15 cellular contexts compared by ENCODE assay signal in genomic region chr6:108702106-108702851, GRCh38.
DNase-seq lines count a peak whose midpoint lies in the region; ATAC-seq and TF ChIP-seq lines count a peak whose summit lies in the region.
"Had no signal": no experiment of that assay in that cellular context is flagged by ENCODE, and none has a peak within 500 bp of the region (broad histone marks: within the 10 kb centered on the region; RNA-seq: fewer than 3 reads in every experiment).

No MANE protein-coding gene starts in this region.

- H3K27ac Mint-ChIP-seq in activated T-cell treated with anti-CD3 and anti-CD28 coated beads, Interleukin-2, amount 50 U/mL, for 72 hours, result peak overlapping the region; percentile 43
- H3K27ac Mint-ChIP-seq in activated T-cell treated with anti-CD3 and anti-CD28 coated beads, Interleukin-2, amount 50 U/mL, for 24 hours, result no peak overlapping the region
- H3K27ac Mint-ChIP-seq: CD14-positive monocyte; CD4-positive, alpha-beta memory T cell; H9 had no signal

- no peak overlapping the region for H3K4me3 Mint-ChIP-seq in activated T-cell treated with anti-CD3 and anti-CD28 coated beads, Interleukin-2, amount 50 U/mL, for 72 hours
- H3K4me3 Mint-ChIP-seq in activated T-cell treated with anti-CD3 and anti-CD28 coated beads, Interleukin-2, amount 50 U/mL, for 24 hours, result no peak overlapping the region
- H3K4me3 Mint-ChIP-seq: CD14-positive monocyte; CD4-positive, alpha-beta memory T cell; H9 had no signal

- no peaks in the 10 kb centered on the region for H3K4me1 Mint-ChIP-seq in activated T-cell treated with anti-CD3 and anti-CD28 coated beads, Interleukin-2, amount 50 U/mL, for 72 hours (ENCODE audit: low read depth)
- H3K4me1 Mint-ChIP-seq in activated T-cell treated with anti-CD3 and anti-CD28 coated beads, Interleukin-2, amount 50 U/mL, for 24 hours (ENCODE audit: low read depth), result no peaks in the 10 kb centered on the region

- H3K4me1 ChIP-seq in HEK293 (ENCODE audit: control insufficient read depth, insufficient read depth, low read length) (no peaks in the 10 kb centered on the region), tibial artery (peaks cover 0 to 53% (median 36%) of the 10 kb centered on the region in 4 donors)
- H3K4me1 ChIP-seq: BLaER1 had no signal

- CTCF ChIA-PET in HEK293 (lab: Yijun Ruan, JAX), result interaction anchor here (0.7 to 1.8 kb wide), 4 partner anchors 12 to 358 kb away, joined by 3 to 5 read pairs (median 4); no protein-coding TSS in a partner anchor

- H3K36me3 ChIP-seq in HEK293 (ENCODE audit: control insufficient read depth in 2 of 2, insufficient read depth in 1 of 2, low read length in 2 of 2) (no peaks in the 10 kb centered on the region), tibial artery (no peaks in the 10 kb centered on the region)
- H3K36me3 ChIP-seq: BLaER1 had no signal

- H3K9me3 ChIP-seq in HEK293 (ENCODE audit: control insufficient read depth, insufficient read depth, low read depth, low read length) (no peaks in the 10 kb centered on the region), tibial artery (peaks cover 0 to 11% (median 4%) of the 10 kb centered on the region in 3 donors)

- DNase-seq in activated T-cell treated with anti-CD3 and anti-CD28 coated beads, Interleukin-2, amount 50 U/mL, for 72 hours, result no peak
- DNase-seq in activated T-cell treated with anti-CD3 and anti-CD28 coated beads, Interleukin-2, amount 50 U/mL, for 24 hours, result no peak
- peak; percentile 8 for DNase-seq in fibroblast of the aortic adventitia (ENCODE audit: low read depth)
- DNase-seq in tibial artery, result no peak
- no peak for DNase-seq in DMS79 treated with DMSO at 0.1 percent for 48 hours (lab: John Stamatoyannopoulos, UW)
- DNase-seq: 8988T; CD4-positive, alpha-beta memory T cell; DMS153; DMS79; GF-D8; H9 had no signal

- POLR2A ChIA-PET in HEK293 (lab: Yijun Ruan, JAX), result no interaction called here

- TF ChIP-seq CTCF in HEK293 (tag by site-specific recombination; IDR thresholded peaks at IDR 0.05), result no peak
- no peak for TF ChIP-seq CTCF in fibroblast of the aortic adventitia (IDR thresholded peaks at IDR 0.05; ENCODE audit: insufficient read depth, low read length)
- no peak for TF ChIP-seq CTCF in tibial artery (IDR thresholded peaks at IDR 0.05)

- H3K27ac ChIP-seq in HEK293 (ENCODE audit: extremely low read depth, low read depth, low read length), result no peak overlapping the region
- peak overlapping the region in 1 of 2 donors; percentile 73 for H3K27ac ChIP-seq in tibial artery
- H3K27ac ChIP-seq: BLaER1 had no signal

- no peaks in the 10 kb centered on the region for H3K27me3 Mint-ChIP-seq in activated T-cell treated with anti-CD3 and anti-CD28 coated beads, Interleukin-2, amount 50 U/mL, for 72 hours (ENCODE audit: low read depth)
- H3K27me3 Mint-ChIP-seq in activated T-cell treated with anti-CD3 and anti-CD28 coated beads, Interleukin-2, amount 50 U/mL, for 24 hours, result no peaks in the 10 kb centered on the region
- H3K27me3 Mint-ChIP-seq: CD4-positive, alpha-beta memory T cell had no signal

- H3K4me3 ChIP-seq in HEK293 (ENCODE audit: low read depth, low read length) (no peak overlapping the region), fibroblast of the aortic adventitia (ENCODE audit: low read depth, low read length) (no peak overlapping the region), tibial artery (no peak overlapping the region)
- H3K4me3 ChIP-seq: BLaER1 had no signal

- intact Hi-C loops in tibial artery (cut with DNase I; ENCODE audit: low total_unique reads), result no loop called here

- ATAC-seq in activated T-cell treated with anti-CD3 and anti-CD28 coated beads, Interleukin-2, amount 50 U/mL, for 72 hours (replicated peaks in 1 of 2), result no peak
- no peak for ATAC-seq in GM18520 (IDR thresholded peaks at IDR 0.05; ENCODE audit: unreplicated experiment)

- H3K9me3 Mint-ChIP-seq in activated T-cell treated with anti-CD3 and anti-CD28 coated beads, Interleukin-2, amount 50 U/mL, for 72 hours, result peaks cover 10 to 12% of the 10 kb centered on the region in 2 donors
- H3K9me3 Mint-ChIP-seq in activated T-cell treated with anti-CD3 and anti-CD28 coated beads, Interleukin-2, amount 50 U/mL, for 24 hours, result peaks cover 11% of the 10 kb centered on the region

- H3K36me3 Mint-ChIP-seq in activated T-cell treated with anti-CD3 and anti-CD28 coated beads, Interleukin-2, amount 50 U/mL, for 72 hours (ENCODE audit: insufficient read depth in 2 of 2), result peaks cover 7 to 19% of the 10 kb centered on the region in 2 donors
- H3K36me3 Mint-ChIP-seq in activated T-cell treated with anti-CD3 and anti-CD28 coated beads, Interleukin-2, amount 50 U/mL, for 24 hours (ENCODE audit: low read depth), result no peaks in the 10 kb centered on the region

- H3K27me3 ChIP-seq in tibial artery, result no peaks in the 10 kb centered on the region
- H3K27me3 ChIP-seq: BLaER1 had no signal

TF ChIP-seq in HEK293, 187 proteins besides CTCF, POLR2A, EP300 and RAD21 (continues in another document):
- peak; percentile 96 for TF ChIP-seq ZNF626 (tag by site-specific recombination; IDR thresholded peaks at IDR 0.05)
- TF ChIP-seq TRIM28 (IDR thresholded peaks at IDR 0.05; ENCODE audit: borderline replicate concordance, low read length), result peak; percentile 99
- TF ChIP-seq ZNF549 (tag by site-specific recombination; IDR thresholded peaks at IDR 0.05), result 0 out of 2 replicates have a peak, but pooled peaks have one; percentile 32
- TF ChIP-seq ZNF610 (tag by site-specific recombination; IDR thresholded peaks at IDR 0.05; ENCODE audit: borderline replicate concordance), result 0 out of 2 replicates have a peak, but pooled peaks have one; percentile 32
- TF ChIP-seq ZFP69B (tag by site-specific recombination; IDR thresholded peaks at IDR 0.05), result no peak
- TF ChIP-seq, protein P1, sequence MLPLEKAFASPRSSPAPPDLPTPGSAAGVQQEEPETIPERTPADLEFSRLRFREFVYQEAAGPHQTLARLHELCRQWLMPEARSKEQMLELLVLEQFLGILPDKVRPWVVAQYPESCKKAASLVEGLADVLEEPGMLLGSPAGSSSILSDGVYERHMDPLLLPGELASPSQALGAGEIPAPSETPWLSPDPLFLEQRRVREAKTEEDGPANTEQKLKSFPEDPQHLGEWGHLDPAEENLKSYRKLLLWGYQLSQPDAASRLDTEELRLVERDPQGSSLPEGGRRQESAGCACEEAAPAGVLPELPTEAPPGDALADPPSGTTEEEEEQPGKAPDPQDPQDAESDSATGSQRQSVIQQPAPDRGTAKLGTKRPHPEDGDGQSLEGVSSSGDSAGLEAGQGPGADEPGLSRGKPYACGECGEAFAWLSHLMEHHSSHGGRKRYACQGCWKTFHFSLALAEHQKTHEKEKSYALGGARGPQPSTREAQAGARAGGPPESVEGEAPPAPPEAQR (tag by site-specific recombination; IDR thresholded peaks at IDR 0.05), result no peak
- no peak for TF ChIP-seq ZNF48 (tag by site-specific recombination; IDR thresholded peaks at IDR 0.05)
- TF ChIP-seq ZNF510 (tag by site-specific recombination; IDR thresholded peaks at IDR 0.05; ENCODE audit: insufficient replicate concordance), result peak; percentile 17
- TF ChIP-seq, protein P2, sequence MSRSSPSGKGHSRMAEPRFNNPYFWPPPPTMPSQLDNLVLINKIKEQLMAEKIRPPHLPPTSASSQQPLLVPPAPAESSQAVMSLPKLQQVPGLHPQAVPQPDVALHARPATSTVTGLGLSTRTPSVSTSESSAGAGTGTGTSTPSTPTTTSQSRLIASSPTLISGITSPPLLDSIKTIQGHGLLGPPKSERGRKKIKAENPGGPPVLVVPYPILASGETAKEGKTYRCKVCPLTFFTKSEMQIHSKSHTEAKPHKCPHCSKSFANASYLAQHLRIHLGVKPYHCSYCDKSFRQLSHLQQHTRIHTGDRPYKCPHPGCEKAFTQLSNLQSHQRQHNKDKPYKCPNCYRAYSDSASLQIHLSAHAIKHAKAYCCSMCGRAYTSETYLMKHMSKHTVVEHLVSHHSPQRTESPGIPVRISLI (tag by site-specific recombination; IDR thresholded peaks at IDR 0.05), result peak; percentile 80
- no peak for TF ChIP-seq ZNF555 (tag by site-specific recombination; conservative IDR thresholded peaks at IDR 0.05)
- TF ChIP-seq, protein P3, sequence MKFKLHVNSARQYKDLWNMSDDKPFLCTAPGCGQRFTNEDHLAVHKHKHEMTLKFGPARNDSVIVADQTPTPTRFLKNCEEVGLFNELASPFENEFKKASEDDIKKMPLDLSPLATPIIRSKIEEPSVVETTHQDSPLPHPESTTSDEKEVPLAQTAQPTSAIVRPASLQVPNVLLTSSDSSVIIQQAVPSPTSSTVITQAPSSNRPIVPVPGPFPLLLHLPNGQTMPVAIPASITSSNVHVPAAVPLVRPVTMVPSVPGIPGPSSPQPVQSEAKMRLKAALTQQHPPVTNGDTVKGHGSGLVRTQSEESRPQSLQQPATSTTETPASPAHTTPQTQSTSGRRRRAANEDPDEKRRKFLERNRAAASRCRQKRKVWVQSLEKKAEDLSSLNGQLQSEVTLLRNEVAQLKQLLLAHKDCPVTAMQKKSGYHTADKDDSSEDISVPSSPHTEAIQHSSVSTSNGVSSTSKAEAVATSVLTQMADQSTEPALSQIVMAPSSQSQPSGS (tag by site-specific recombination; IDR thresholded peaks at IDR 0.05; ENCODE audit: low read depth), result no peak
- peak; percentile 53; the same call in 1 of the 2 replicates for TF ChIP-seq ZNF214 (tag by site-specific recombination; IDR thresholded peaks at IDR 0.05; ENCODE audit: borderline replicate concordance)
- peak; percentile 36 for TF ChIP-seq ZNF529 (tag by site-specific recombination; IDR thresholded peaks at IDR 0.05; ENCODE audit: insufficient replicate concordance)
- TF ChIP-seq SETDB1 (IDR thresholded peaks at IDR 0.05; ENCODE audit: insufficient read length, low read length), result peak; percentile 100
- TF ChIP-seq ZNF501 (tag by site-specific recombination; IDR thresholded peaks at IDR 0.05), result no peak
- peak; percentile 29; the same call in 1 of the 2 replicates for TF ChIP-seq SP7 (tag by site-specific recombination; IDR thresholded peaks at IDR 0.05)
- 0 out of 2 replicates have a peak, but pooled peaks have one; percentile 71 for TF ChIP-seq ZNF558 (tag by site-specific recombination; IDR thresholded peaks at IDR 0.05)
